1 cellular context compared by ENCODE assay signal in the genomic region with DNA sequence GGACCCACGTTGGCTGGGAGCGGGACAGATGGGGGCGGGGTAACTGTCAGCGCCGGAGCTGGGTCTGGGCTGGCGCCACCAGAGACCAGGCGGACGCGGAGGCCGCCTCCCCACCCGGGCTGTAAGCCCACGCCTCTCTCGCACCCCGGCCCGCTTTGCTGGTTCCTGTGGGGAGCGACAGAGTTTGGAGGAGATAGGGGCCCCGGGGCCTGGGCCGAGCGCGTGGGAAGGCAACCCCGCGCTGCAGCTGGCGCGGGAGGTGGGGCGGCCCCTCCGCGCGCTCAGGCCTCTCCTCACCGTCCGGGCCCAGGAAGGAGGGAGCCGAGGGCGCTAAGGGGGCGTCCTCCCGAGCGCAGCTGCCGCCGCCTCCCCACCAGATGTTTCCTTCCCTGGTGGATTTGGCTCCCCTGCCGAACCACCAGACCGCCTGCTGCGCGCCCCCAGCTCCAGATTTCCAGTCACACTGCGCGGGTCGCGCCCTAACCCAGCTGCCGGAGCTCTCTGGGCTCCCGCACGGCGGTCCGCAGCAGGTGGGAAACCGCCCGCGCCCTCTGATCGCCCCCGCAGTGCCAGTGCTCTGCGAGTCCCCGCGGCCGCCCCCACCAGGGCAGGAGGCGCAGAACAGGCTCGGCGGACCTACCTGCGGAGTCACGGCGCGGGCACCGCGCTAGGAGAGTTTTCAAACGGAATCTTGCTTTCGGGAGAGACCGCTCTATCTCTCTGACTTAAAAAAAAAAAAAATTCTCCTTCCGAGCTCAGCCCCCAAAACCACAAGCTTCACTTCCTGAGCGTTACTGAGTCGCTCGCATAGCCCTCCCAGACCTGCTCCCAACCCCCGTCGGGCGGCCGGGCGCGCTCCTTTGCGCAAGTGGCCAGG.
A peak's percentile ranks its signal among the peaks of the same experiment; 100 is the strongest.
TF ChIP-seq lines count a peak whose summit lies in the region.

No MANE protein-coding gene starts in this region.

TF ChIP-seq in HepG2, 621 proteins besides CTCF, POLR2A, EP300 and RAD21 (continued from another document and continues in another):
- TF ChIP-seq, protein P1, sequence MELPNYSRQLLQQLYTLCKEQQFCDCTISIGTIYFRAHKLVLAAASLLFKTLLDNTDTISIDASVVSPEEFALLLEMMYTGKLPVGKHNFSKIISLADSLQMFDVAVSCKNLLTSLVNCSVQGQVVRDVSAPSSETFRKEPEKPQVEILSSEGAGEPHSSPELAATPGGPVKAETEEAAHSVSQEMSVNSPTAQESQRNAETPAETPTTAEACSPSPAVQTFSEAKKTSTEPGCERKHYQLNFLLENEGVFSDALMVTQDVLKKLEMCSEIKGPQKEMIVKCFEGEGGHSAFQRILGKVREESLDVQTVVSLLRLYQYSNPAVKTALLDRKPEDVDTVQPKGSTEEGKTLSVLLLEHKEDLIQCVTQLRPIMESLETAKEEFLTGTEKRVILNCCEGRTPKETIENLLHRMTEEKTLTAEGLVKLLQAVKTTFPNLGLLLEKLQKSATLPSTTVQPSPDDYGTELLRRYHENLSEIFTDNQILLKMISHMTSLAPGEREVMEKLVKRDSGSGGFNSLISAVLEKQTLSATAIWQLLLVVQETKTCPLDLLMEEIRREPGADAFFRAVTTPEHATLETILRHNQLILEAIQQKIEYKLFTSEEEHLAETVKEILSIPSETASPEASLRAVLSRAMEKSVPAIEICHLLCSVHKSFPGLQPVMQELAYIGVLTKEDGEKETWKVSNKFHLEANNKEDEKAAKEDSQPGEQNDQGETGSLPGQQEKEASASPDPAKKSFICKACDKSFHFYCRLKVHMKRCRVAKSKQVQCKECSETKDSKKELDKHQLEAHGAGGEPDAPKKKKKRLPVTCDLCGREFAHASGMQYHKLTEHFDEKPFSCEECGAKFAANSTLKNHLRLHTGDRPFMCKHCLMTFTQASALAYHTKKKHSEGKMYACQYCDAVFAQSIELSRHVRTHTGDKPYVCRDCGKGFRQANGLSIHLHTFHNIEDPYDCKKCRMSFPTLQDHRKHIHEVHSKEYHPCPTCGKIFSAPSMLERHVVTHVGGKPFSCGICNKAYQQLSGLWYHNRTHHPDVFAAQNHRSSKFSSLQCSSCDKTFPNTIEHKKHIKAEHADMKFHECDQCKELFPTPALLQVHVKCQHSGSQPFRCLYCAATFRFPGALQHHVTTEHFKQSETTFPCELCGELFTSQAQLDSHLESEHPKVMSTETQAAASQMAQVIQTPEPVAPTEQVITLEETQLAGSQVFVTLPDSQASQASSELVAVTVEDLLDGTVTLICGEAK (IDR thresholded peaks at IDR 0.05) = no peak
- TF ChIP-seq, protein P1 (CRISPR knock-in tag; IDR thresholded peaks at IDR 0.05) = 0 out of 2 replicates have a peak, but pooled peaks have one; percentile 14
- no peak for TF ChIP-seq SNRNP70 (IDR thresholded peaks at IDR 0.05; ENCODE audit: low read depth, low read length)
- no peak for TF ChIP-seq RORA (CRISPR knock-in tag; IDR thresholded peaks at IDR 0.05)
- no peak for TF ChIP-seq KDM4B (CRISPR knock-in tag; IDR thresholded peaks at IDR 0.05)
- no peak for TF ChIP-seq SMAD1 (CRISPR knock-in tag; IDR thresholded peaks at IDR 0.05; ENCODE audit: borderline replicate concordance, low read depth)
- TF ChIP-seq RARG (CRISPR knock-in tag; IDR thresholded peaks at IDR 0.05; ENCODE audit: low read depth) = no peak
- no peak for TF ChIP-seq REXO4 (CRISPR knock-in tag; IDR thresholded peaks at IDR 0.05; ENCODE audit: borderline replicate concordance)
- TF ChIP-seq SYNCRIP (IDR thresholded peaks at IDR 0.05; ENCODE audit: insufficient read depth, low read depth, low read length) = no peak
- TF ChIP-seq NFE2L2 (IDR thresholded peaks at IDR 0.05; ENCODE audit: low read length) = no peak
- TF ChIP-seq THAP11 (CRISPR knock-in tag; IDR thresholded peaks at IDR 0.05) = peak; percentile 36; the same call in 1 of the 2 replicates
- no peak; the same call in 1 of the 2 replicates for TF ChIP-seq SNAI1 (CRISPR knock-in tag; IDR thresholded peaks at IDR 0.05; ENCODE audit: borderline replicate concordance)
- no peak for TF ChIP-seq PHB2 (IDR thresholded peaks at IDR 0.05; ENCODE audit: partially characterized antibody)
- TF ChIP-seq ERF (CRISPR knock-in tag; IDR thresholded peaks at IDR 0.05) = no peak
- no peak for TF ChIP-seq CREM (IDR thresholded peaks at IDR 0.05)
- TF ChIP-seq CREM (CRISPR knock-in tag; IDR thresholded peaks at IDR 0.05) = no peak
- no peak for TF ChIP-seq TGIF2 (CRISPR knock-in tag; IDR thresholded peaks at IDR 0.05)
- no peak for TF ChIP-seq ARID2 (CRISPR knock-in tag; IDR thresholded peaks at IDR 0.05; ENCODE audit: borderline replicate concordance)
- peak; percentile 69; the same call in 1 of the 2 replicates for TF ChIP-seq PRMT3 (CRISPR knock-in tag; IDR thresholded peaks at IDR 0.05; ENCODE audit: borderline replicate concordance, low read depth)
- TF ChIP-seq YEATS4 (CRISPR knock-in tag; IDR thresholded peaks at IDR 0.05; ENCODE audit: borderline replicate concordance) = peak; percentile 69
- TF ChIP-seq HMGA1 (CRISPR knock-in tag; conservative IDR thresholded peaks at IDR 0.05) = no peak
- TF ChIP-seq, protein P2, sequence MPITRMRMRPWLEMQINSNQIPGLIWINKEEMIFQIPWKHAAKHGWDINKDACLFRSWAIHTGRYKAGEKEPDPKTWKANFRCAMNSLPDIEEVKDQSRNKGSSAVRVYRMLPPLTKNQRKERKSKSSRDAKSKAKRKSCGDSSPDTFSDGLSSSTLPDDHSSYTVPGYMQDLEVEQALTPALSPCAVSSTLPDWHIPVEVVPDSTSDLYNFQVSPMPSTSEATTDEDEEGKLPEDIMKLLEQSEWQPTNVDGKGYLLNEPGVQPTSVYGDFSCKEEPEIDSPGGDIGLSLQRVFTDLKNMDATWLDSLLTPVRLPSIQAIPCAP (CRISPR knock-in tag; IDR thresholded peaks at IDR 0.05; ENCODE audit: low read depth) = 0 out of 2 replicates have a peak, but pooled peaks have one; percentile 59
- TF ChIP-seq PHF21A (CRISPR knock-in tag; IDR thresholded peaks at IDR 0.05) = 0 out of 2 replicates have a peak, but pooled peaks have one; percentile 39
- no peak for TF ChIP-seq HHEX (CRISPR knock-in tag; IDR thresholded peaks at IDR 0.05)
- TF ChIP-seq NFRKB (IDR thresholded peaks at IDR 0.05) = no peak
- TF ChIP-seq ZNF180 (CRISPR knock-in tag; IDR thresholded peaks at IDR 0.05; ENCODE audit: borderline replicate concordance, low read depth) = no peak
- TF ChIP-seq, protein P3, sequence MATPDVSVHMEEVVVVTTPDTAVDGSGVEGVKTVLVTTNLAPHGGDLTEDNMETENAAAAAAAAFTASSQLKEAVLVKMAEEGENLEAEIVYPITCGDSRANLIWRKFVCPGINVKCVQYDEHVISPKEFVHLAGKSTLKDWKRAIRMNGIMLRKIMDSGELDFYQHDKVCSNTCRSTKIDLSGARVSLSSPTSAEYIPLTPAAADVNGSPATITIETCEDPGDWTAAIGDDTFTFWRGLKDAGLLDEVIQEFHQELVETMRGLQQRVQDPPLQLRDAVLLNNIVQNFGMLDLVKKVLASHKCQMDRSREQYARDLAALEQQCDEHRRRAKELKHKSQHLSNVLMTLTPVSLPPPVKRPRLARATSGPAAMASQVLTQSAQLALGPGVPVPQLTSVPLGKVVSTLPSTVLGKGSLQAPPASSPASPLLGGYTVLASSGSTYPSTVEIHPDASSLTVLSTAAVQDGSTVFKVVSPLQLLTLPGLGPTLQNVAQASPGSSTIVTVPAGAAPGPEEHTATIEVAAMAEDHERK (CRISPR knock-in tag; IDR thresholded peaks at IDR 0.05; ENCODE audit: low read depth) = no peak
- no peak for TF ChIP-seq ZNF546 (CRISPR knock-in tag; conservative IDR thresholded peaks at IDR 0.05)
- TF ChIP-seq SRF (IDR thresholded peaks at IDR 0.05; ENCODE audit: low read depth, low read length) = no peak
- no peak for TF ChIP-seq TCF7L2 (IDR thresholded peaks at IDR 0.05; ENCODE audit: low read depth, low read length)
- TF ChIP-seq, protein P4, sequence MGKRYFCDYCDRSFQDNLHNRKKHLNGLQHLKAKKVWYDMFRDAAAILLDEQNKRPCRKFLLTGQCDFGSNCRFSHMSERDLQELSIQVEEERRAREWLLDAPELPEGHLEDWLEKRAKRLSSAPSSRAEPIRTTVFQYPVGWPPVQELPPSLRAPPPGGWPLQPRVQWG (CRISPR knock-in tag; IDR thresholded peaks at IDR 0.05; ENCODE audit: borderline replicate concordance, low read depth) = no peak
- no peak for TF ChIP-seq JUN (CRISPR knock-in tag; IDR thresholded peaks at IDR 0.05)
- TF ChIP-seq RFX1 (IDR thresholded peaks at IDR 0.05) = no peak
- TF ChIP-seq MIXL1 (CRISPR knock-in tag; IDR thresholded peaks at IDR 0.05) = no peak
- no peak for TF ChIP-seq NR2F1 (CRISPR knock-in tag; IDR thresholded peaks at IDR 0.05)
- TF ChIP-seq, protein P5, sequence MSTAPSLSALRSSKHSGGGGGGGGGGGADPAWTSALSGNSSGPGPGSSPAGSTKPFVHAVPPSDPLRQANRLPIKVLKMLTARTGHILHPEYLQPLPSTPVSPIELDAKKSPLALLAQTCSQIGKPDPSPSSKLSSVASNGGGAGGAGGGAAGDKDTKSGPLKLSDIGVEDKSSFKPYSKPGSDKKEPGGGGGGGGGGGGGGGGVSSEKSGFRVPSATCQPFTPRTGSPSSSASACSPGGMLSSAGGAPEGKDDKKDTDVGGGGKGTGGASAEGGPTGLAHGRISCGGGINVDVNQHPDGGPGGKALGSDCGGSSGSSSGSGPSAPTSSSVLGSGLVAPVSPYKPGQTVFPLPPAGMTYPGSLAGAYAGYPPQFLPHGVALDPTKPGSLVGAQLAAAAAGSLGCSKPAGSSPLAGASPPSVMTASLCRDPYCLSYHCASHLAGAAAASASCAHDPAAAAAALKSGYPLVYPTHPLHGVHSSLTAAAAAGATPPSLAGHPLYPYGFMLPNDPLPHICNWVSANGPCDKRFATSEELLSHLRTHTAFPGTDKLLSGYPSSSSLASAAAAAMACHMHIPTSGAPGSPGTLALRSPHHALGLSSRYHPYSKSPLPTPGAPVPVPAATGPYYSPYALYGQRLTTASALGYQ (CRISPR knock-in tag; IDR thresholded peaks at IDR 0.05) = no peak
- TF ChIP-seq ZNF329 (CRISPR knock-in tag; IDR thresholded peaks at IDR 0.05; ENCODE audit: low read depth) = no peak
- TF ChIP-seq ARNTL (CRISPR knock-in tag; IDR thresholded peaks at IDR 0.05) = no peak
- TF ChIP-seq RARA (CRISPR knock-in tag; IDR thresholded peaks at IDR 0.05) = peak; percentile 20; the same call in 1 of the 2 replicates
- no peak for TF ChIP-seq XBP1 (CRISPR knock-in tag; IDR thresholded peaks at IDR 0.05)
- TF ChIP-seq, protein P6, sequence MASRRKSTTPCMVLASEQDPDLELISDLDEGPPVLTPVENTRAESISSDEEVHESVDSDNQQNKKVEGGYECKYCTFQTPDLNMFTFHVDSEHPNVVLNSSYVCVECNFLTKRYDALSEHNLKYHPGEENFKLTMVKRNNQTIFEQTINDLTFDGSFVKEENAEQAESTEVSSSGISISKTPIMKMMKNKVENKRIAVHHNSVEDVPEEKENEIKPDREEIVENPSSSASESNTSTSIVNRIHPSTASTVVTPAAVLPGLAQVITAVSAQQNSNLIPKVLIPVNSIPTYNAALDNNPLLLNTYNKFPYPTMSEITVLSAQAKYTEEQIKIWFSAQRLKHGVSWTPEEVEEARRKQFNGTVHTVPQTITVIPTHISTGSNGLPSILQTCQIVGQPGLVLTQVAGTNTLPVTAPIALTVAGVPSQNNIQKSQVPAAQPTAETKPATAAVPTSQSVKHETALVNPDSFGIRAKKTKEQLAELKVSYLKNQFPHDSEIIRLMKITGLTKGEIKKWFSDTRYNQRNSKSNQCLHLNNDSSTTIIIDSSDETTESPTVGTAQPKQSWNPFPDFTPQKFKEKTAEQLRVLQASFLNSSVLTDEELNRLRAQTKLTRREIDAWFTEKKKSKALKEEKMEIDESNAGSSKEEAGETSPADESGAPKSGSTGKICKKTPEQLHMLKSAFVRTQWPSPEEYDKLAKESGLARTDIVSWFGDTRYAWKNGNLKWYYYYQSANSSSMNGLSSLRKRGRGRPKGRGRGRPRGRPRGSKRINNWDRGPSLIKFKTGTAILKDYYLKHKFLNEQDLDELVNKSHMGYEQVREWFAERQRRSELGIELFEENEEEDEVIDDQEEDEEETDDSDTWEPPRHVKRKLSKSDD (CRISPR knock-in tag; IDR thresholded peaks at IDR 0.05; ENCODE audit: low read depth) = no peak; the same call in 1 of the 2 replicates
- TF ChIP-seq, protein P7, sequence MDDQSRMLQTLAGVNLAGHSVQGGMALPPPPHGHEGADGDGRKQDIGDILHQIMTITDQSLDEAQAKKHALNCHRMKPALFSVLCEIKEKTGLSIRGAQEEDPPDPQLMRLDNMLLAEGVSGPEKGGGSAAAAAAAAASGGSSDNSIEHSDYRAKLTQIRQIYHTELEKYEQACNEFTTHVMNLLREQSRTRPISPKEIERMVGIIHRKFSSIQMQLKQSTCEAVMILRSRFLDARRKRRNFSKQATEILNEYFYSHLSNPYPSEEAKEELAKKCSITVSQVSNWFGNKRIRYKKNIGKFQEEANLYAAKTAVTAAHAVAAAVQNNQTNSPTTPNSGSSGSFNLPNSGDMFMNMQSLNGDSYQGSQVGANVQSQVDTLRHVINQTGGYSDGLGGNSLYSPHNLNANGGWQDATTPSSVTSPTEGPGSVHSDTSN (CRISPR knock-in tag; IDR thresholded peaks at IDR 0.05; ENCODE audit: borderline replicate concordance) = no peak
- no peak for TF ChIP-seq ZNF589 (CRISPR knock-in tag; conservative IDR thresholded peaks at IDR 0.05)
- no peak for TF ChIP-seq SALL1 (CRISPR knock-in tag; IDR thresholded peaks at IDR 0.05)
- TF ChIP-seq HNRNPH1 (optimal IDR thresholded peaks at IDR 0.05; ENCODE audit: low read depth, low read length) = no peak
